In genomic region chr10:50552771-50553535, GRCh38 we compare ENCODE assay signal across 1 cellular context.
TF ChIP-seq lines count a peak whose summit lies in the region.

No MANE protein-coding gene starts in this region.

TF ChIP-seq in WTC11, 78 proteins besides CTCF, POLR2A, EP300 and RAD21 (continued from another document):
- TF ChIP-seq ATF3 (CRISPR knock-in tag; conservative IDR thresholded peaks at IDR 0.05) (no peak), HMGXB4 (CRISPR knock-in tag; IDR thresholded peaks at IDR 0.05) (no peak), RELA (CRISPR knock-in tag; IDR thresholded peaks at IDR 0.05; ENCODE audit: borderline replicate concordance) (no peak), JAZF1 (CRISPR knock-in tag; IDR thresholded peaks at IDR 0.05) (no peak), E2F4 (CRISPR knock-in tag; IDR thresholded peaks at IDR 0.05; ENCODE audit: borderline replicate concordance, low read depth) (no peak), JUN (CRISPR knock-in tag; IDR thresholded peaks at IDR 0.05) (no peak)
TF ChIP-seq in WTC11: peak in this region for 0.
